Comparison of ENCODE assay signal across 8 cellular contexts in genomic region chr17:38750044-38750311, GRCh38. TPM values are rescaled to one million over a fixed set of nuclear protein-coding genes. Genes with fewer than 3 reads are reported as not detected.
DNase-seq lines count a peak whose midpoint lies in the region; ATAC-seq, FAIRE-seq and TF ChIP-seq lines count a peak whose summit lies in the region.

No MANE protein-coding gene starts in this region.

- H3K9me3 Mint-ChIP-seq in activated T-cell treated with anti-CD3 and anti-CD28 coated beads, Interleukin-2, amount 50 U/mL, for 72 hours, result no peaks in the 10 kb centered on the region

- H3K27me3 ChIP-seq in K562 (ENCODE audit: control insufficient read depth in 2 of 2, insufficient read depth in 2 of 2, low read length in 2 of 2) (no peaks in the 10 kb centered on the region), lower lobe of right lung (ENCODE audit: low read depth) (peaks cover 7% of the 10 kb centered on the region), tibial nerve (peaks cover 0 to 3% of the 10 kb centered on the region in 2 donors)

- peaks cover 24 to 61% of the 10 kb centered on the region in 2 experiments for H3K4me1 ChIP-seq in K562 (replicated peaks in 1 of 2; ENCODE audit: control insufficient read depth in 2 of 2, insufficient read depth in 2 of 2, low read length in 2 of 2)
- H3K4me1 ChIP-seq in lower lobe of right lung, result peaks cover 72% of the 10 kb centered on the region
- peaks cover 0 to 71% (median 56%) of the 10 kb centered on the region in 4 donors for H3K4me1 ChIP-seq in tibial nerve

- in situ Hi-C loops in K562 (cut with MboI), result no loop called here

- no peak for TF ChIP-seq RAD21 in K562 (CRISPR knock-in tag; conservative IDR thresholded peaks at IDR 0.05 in 1 of 2, IDR thresholded peaks at IDR 0.05 in 1 of 2)

- H3K36me3 Mint-ChIP-seq in activated T-cell treated with anti-CD3 and anti-CD28 coated beads, Interleukin-2, amount 50 U/mL, for 72 hours (ENCODE audit: insufficient read depth in 2 of 2), result peaks cover 13 to 16% of the 10 kb centered on the region in 2 donors

- H3K9me3 ChIP-seq in K562 (replicated peaks; ENCODE audit: control insufficient read depth, insufficient read depth, low read depth, low read length) (no peaks in the 10 kb centered on the region), lower lobe of right lung (no peaks in the 10 kb centered on the region), tibial nerve (no peaks in the 10 kb centered on the region)

- peak overlapping the region; percentile 86 for H3K4me2 ChIP-seq in K562 (ENCODE audit: insufficient read depth, low read length)

- H3K27ac Mint-ChIP-seq in activated T-cell treated with anti-CD3 and anti-CD28 coated beads, Interleukin-2, amount 50 U/mL, for 72 hours, result no peak overlapping the region

- no peak for ATAC-seq in activated T-cell treated with anti-CD3 and anti-CD28 coated beads, Interleukin-2, amount 50 U/mL, for 72 hours (replicated peaks in 1 of 2)
- ATAC-seq in K562, result no peak
- ATAC-seq in lower lobe of right lung, result no peak
- ATAC-seq in GM19397 (IDR thresholded peaks at IDR 0.05; ENCODE audit: unreplicated experiment), result no peak
- ATAC-seq in GM19324 (IDR thresholded peaks at IDR 0.05; ENCODE audit: low FRiP score, unreplicated experiment), result no peak

- peak overlapping the region; percentile 88 to 98 for H3K4me3 Mint-ChIP-seq in activated T-cell treated with anti-CD3 and anti-CD28 coated beads, Interleukin-2, amount 50 U/mL, for 72 hours

- H3K4me1 Mint-ChIP-seq in activated T-cell treated with anti-CD3 and anti-CD28 coated beads, Interleukin-2, amount 50 U/mL, for 72 hours (ENCODE audit: low read depth), result peaks cover 63% of the 10 kb centered on the region

- TSS peak; percentile 38 for BruUV-seq in K562 (replicated peaks; lab: Mats Ljungman, UMichigan)

- WGBS in K562 (ENCODE audit: insufficient coverage, low coverage, missing lambda C conversion rate), result 0% methylated on average over 11 of the region's 12 CpGs
- 5 to 12% methylated on average over 12 of the region's 12 CpGs for WGBS in tibial nerve, 2 donors

- CTCF ChIA-PET in K562 (lab: Yijun Ruan, JAX; ENCODE audit: low intra/inter-chr PET ratio), result no interaction called here

- intact Hi-C loops in K562 (cut with micrococcal nuclease) (loop anchor here (5.0 to 10.0 kb wide), 4 partner anchors 48 to 405 kb away; partner anchors contain the start of genes PLXDC1 and RPL23), lower lobe of right lung (cut with DNase I) (no loop called here)

- peaks cover 37% of the 10 kb centered on the region for H3K27me3 Mint-ChIP-seq in activated T-cell treated with anti-CD3 and anti-CD28 coated beads, Interleukin-2, amount 50 U/mL, for 72 hours (ENCODE audit: low read depth)

- H3K4me3 ChIP-seq in K562 (peak overlapping the region; percentile 74), lower lobe of right lung (peak overlapping the region; percentile 95), tibial nerve (peak overlapping the region; percentile 50 to 95 (median 80))

- POLR2A ChIA-PET in K562 (lab: Yijun Ruan, JAX), result interaction anchor here (0.8 to 1.1 kb wide), 2 partner anchors 18 to 173 kb away, joined by 3 to 4 read pairs; no protein-coding TSS in a partner anchor

- peaks cover 88% of the 10 kb centered on the region for H3K79me2 ChIP-seq in K562 (ENCODE audit: control insufficient read depth, insufficient read depth, low read length)

- peaks cover 4% of the 10 kb centered on the region for H3K9me1 ChIP-seq in K562 (ENCODE audit: control insufficient read depth, insufficient read depth, low read length)

- H4K20me1 ChIP-seq in K562 (replicated peaks; ENCODE audit: control insufficient read depth, insufficient read depth, low read length), result peaks cover 9% of the 10 kb centered on the region

- H3K36me3 ChIP-seq in K562 (ENCODE audit: control insufficient read depth, insufficient read depth, low read length), result peaks cover 14% of the 10 kb centered on the region
- H3K36me3 ChIP-seq in lower lobe of right lung, result peaks cover 13% of the 10 kb centered on the region
- peaks cover 0 to 16% (median 0%) of the 10 kb centered on the region in 3 donors for H3K36me3 ChIP-seq in tibial nerve

- peak overlapping the region; percentile 67 for H2AFZ ChIP-seq in K562 (ENCODE audit: low read depth, low read length)

- FAIRE-seq in K562 (lab: Jason Lieb, UNC), result no peak

- no peak for TF ChIP-seq CTCF in K562 (IDR thresholded peaks at IDR 0.05 in 2 of 3, conservative IDR thresholded peaks at IDR 0.05 in 1 of 3; ENCODE audit: insufficient read depth in 2 of 3, low read depth in 1 of 3, low read length in 3 of 3)
- no peak for TF ChIP-seq CTCF in lower lobe of right lung (IDR thresholded peaks at IDR 0.05)
- no peak for TF ChIP-seq CTCF in tibial nerve (IDR thresholded peaks at IDR 0.05)

- no peak for TF ChIP-seq POLR2A in K562 (conservative IDR thresholded peaks at IDR 0.05)
- TF ChIP-seq POLR2A in tibial nerve (IDR thresholded peaks at IDR 0.05), result no peak

- peak overlapping the region; percentile 90 to 92 for H3K9ac ChIP-seq in K562 (ENCODE audit: insufficient read depth in 1 of 2, low read depth in 2 of 2, low read length in 2 of 2)

- TF ChIP-seq EP300 in K562 (IDR thresholded peaks at IDR 0.05; ENCODE audit: low read length), result no peak; the same call in 1 of the 2 replicates
- TF ChIP-seq EP300 in tibial nerve (IDR thresholded peaks at IDR 0.05), result no peak

- H3K27ac ChIP-seq in K562 (ENCODE audit: extremely low read depth, low read depth, low read length), result peak overlapping the region; percentile 86
- H3K27ac ChIP-seq in lower lobe of right lung, result peak overlapping the region; percentile 89
- peak overlapping the region; percentile 57 to 91 (median 87) for H3K27ac ChIP-seq in tibial nerve

- DNase-seq in activated T-cell treated with anti-CD3 and anti-CD28 coated beads, Interleukin-2, amount 50 U/mL, for 72 hours, result no peak
- DNase-seq in activated T-cell treated with anti-CD3 and anti-CD28 coated beads for 4 hours (no peak), K562 (ENCODE audit: extremely low read depth in 1 of 4, low spot score in 3 of 4) (no peak), lower lobe of right lung (no peak), tibial nerve (ENCODE audit: low spot score in 2 of 2) (no peak), NCI-H526 treated with DMSO at 0.1 percent for 48 hours (lab: John Stamatoyannopoulos, UW) (no peak)

RNA-seq across cellular contexts. Expression of gene PCGF2, which starts 1.8 kb away (rescaled TPM):
- total RNA-seq in activated T-cell treated with anti-CD3 and anti-CD28 coated beads, Interleukin-2, amount 50 U/mL, for 72 hours, result 1 to 10 TPM; 2.7 to 7.7 TPM
- 12.2 and 22.3 TPM in 2 replicates for total RNA-seq in K562 (2011; cell fraction: chromatin; rRNA removed; ENCODE audit: low replicate concordance)
- 14.2 and 14.7 TPM in 2 replicates for total RNA-seq in K562 (2011; cell fraction: nucleolus; rRNA removed)
- total RNA-seq in K562 (2011; cell fraction: nucleoplasm; rRNA removed), result 12.9 and 19.9 TPM in 2 replicates
- total RNA-seq in K562 (2014; rRNA removed) (6.6 and 8.3 TPM in 2 replicates), K562 (2014; rRNA removed; fragmentation: Illumina TruSeq; extraction: Trizol) (3.0 and 3.7 TPM in 2 replicates), K562 (2015; rRNA removed; fragmentation: Illumina TruSeq; extraction: Trizol) (4.0 and 5.1 TPM in 2 replicates), K562 (2021) (33.4 and 33.7 TPM in 2 replicates), lower lobe of right lung (53.5 TPM), tibial nerve (10 to 100 TPM in 3 of 4 donors, 1 to 10 TPM in 1; 7.7 to 50.0 (median 17.6) TPM)
- polyA plus RNA-seq in K562 (2011; rRNA removed) (5.9 and 7.0 TPM in 2 replicates), K562 (2014; fragmentation: Illumina TruSeq; extraction: Trizol) (14.0 and 17.8 TPM in 2 replicates), K562 (2014; fragmentation: Nextera tagmentation; extraction: Ambion mirVana) (1 to 10 TPM; 1.3 to 1.4 TPM), K562 (2014; rRNA removed) (17.1 and 20.3 TPM in 2 replicates)
- 7.1 and 19.3 TPM in 2 replicates for polyA plus RNA-seq in K562 (2011; cell fraction: cytosol; rRNA removed)
- 12.9 and 33.2 TPM in 2 replicates for polyA plus RNA-seq in K562 (2011; cell fraction: nucleus; rRNA removed)
- polyA plus RNA-seq in K562 (2012), result 22.2 and 28.1 TPM in 2 replicates
- 4.2 and 5.7 TPM in 2 replicates for polyA minus RNA-seq in K562 (2011; rRNA and poly(A)+ RNA removed)
- polyA minus RNA-seq in K562 (2011; cell fraction: cytosol; rRNA and poly(A)+ RNA removed), result 12.4 and 18.0 TPM in 2 replicates
- 3.0 and 5.5 TPM in 2 replicates for polyA minus RNA-seq in K562 (2011; cell fraction: nucleus; rRNA and poly(A)+ RNA removed)

RNA-seq across cellular contexts. Expression of gene PSMB3, which starts 2.6 kb away (rescaled TPM):
- 100 to 1,000 TPM; 182 to 190 TPM for total RNA-seq in activated T-cell treated with anti-CD3 and anti-CD28 coated beads, Interleukin-2, amount 50 U/mL, for 72 hours
- 28.6 and 81.3 TPM in 2 replicates for total RNA-seq in K562 (2011; cell fraction: chromatin; rRNA removed; ENCODE audit: low replicate concordance)
- 130 and 156 TPM in 2 replicates for total RNA-seq in K562 (2011; cell fraction: nucleolus; rRNA removed)
- total RNA-seq in K562 (2011; cell fraction: nucleoplasm; rRNA removed), result 96.8 and 111 TPM in 2 replicates
- total RNA-seq in K562 (2014; rRNA removed) (509 and 525 TPM in 2 replicates), K562 (2014; rRNA removed; fragmentation: Illumina TruSeq; extraction: Trizol) (498 and 574 TPM in 2 replicates), K562 (2015; rRNA removed; fragmentation: Illumina TruSeq; extraction: Trizol) (469 and 476 TPM in 2 replicates), K562 (2021) (460 and 522 TPM in 2 replicates), lower lobe of right lung (128 TPM), tibial nerve (100 to 1,000 TPM in 3 of 4 donors, 10 to 100 TPM in 1; 88.8 to 146 (median 141) TPM)
- polyA plus RNA-seq in K562 (2011; rRNA removed) (331 and 538 TPM in 2 replicates), K562 (2014; fragmentation: Illumina TruSeq; extraction: Trizol) (538 and 584 TPM in 2 replicates), K562 (2014; fragmentation: Nextera tagmentation; extraction: Ambion mirVana) (1,000 to 10,000 TPM; 2,413 to 2,775 TPM), K562 (2014; rRNA removed) (729 and 824 TPM in 2 replicates)
- polyA plus RNA-seq in K562 (2011; cell fraction: cytosol; rRNA removed), result 662 and 1,258 TPM in 2 replicates
- polyA plus RNA-seq in K562 (2011; cell fraction: nucleus; rRNA removed), result 149 and 186 TPM in 2 replicates
- 361 and 450 TPM in 2 replicates for polyA plus RNA-seq in K562 (2012)
- polyA minus RNA-seq in K562 (2011; rRNA and poly(A)+ RNA removed), result 209 and 374 TPM in 2 replicates
- 99.7 and 217 TPM in 2 replicates for polyA minus RNA-seq in K562 (2011; cell fraction: cytosol; rRNA and poly(A)+ RNA removed)
- polyA minus RNA-seq in K562 (2011; cell fraction: nucleus; rRNA and poly(A)+ RNA removed), result 36.3 and 46.2 TPM in 2 replicates

RNA-seq across cellular contexts. Expression of gene CISD3, which starts 19.8 kb away (rescaled TPM):
- 10 to 100 TPM; 25.5 to 27.8 TPM for total RNA-seq in activated T-cell treated with anti-CD3 and anti-CD28 coated beads, Interleukin-2, amount 50 U/mL, for 72 hours
- total RNA-seq in K562 (2011; cell fraction: chromatin; rRNA removed; ENCODE audit: low replicate concordance), result 5.3 and 11.2 TPM in 2 replicates
- 8.9 and 9.2 TPM in 2 replicates for total RNA-seq in K562 (2011; cell fraction: nucleolus; rRNA removed)
- 10.9 and 12.7 TPM in 2 replicates for total RNA-seq in K562 (2011; cell fraction: nucleoplasm; rRNA removed)
- 21.7 and 29.6 TPM in 2 replicates for total RNA-seq in K562 (2014; rRNA removed)
- 7.2 and 11.7 TPM in 2 replicates for total RNA-seq in K562 (2014; rRNA removed; fragmentation: Illumina TruSeq; extraction: Trizol)
- total RNA-seq in K562 (2015; rRNA removed; fragmentation: Illumina TruSeq; extraction: Trizol), result 15.6 and 15.7 TPM in 2 replicates
- 60.7 and 78.7 TPM in 2 replicates for total RNA-seq in K562 (2021)
- polyA plus RNA-seq in K562 (2011; rRNA removed), result 13.0 and 20.5 TPM in 2 replicates
- 7.8 and 30.3 TPM in 2 replicates for polyA plus RNA-seq in K562 (2011; cell fraction: cytosol; rRNA removed)
- 6.0 and 11.9 TPM in 2 replicates for polyA plus RNA-seq in K562 (2011; cell fraction: nucleus; rRNA removed)
- polyA plus RNA-seq in K562 (2012), result 25.2 and 31.6 TPM in 2 replicates
- polyA plus RNA-seq in K562 (2014; fragmentation: Illumina TruSeq; extraction: Trizol), result 15.0 and 29.4 TPM in 2 replicates
- 10 to 100 TPM in 1 of 2 experiments, 1 to 10 TPM in 1; 5.0 to 10.7 TPM for polyA plus RNA-seq in K562 (2014; fragmentation: Nextera tagmentation; extraction: Ambion mirVana)
- 38.9 and 57.5 TPM in 2 replicates for polyA plus RNA-seq in K562 (2014; rRNA removed)
- polyA minus RNA-seq in K562 (2011; rRNA and poly(A)+ RNA removed), result 2.4 and 3.5 TPM in 2 replicates
- polyA minus RNA-seq in K562 (2011; cell fraction: cytosol; rRNA and poly(A)+ RNA removed), result 4.8 and 12.4 TPM in 2 replicates
- polyA minus RNA-seq in K562 (2011; cell fraction: nucleus; rRNA and poly(A)+ RNA removed), result 2.6 and 3.9 TPM in 2 replicates
- 31.3 TPM for total RNA-seq in lower lobe of right lung
- total RNA-seq in tibial nerve, result 10 to 100 TPM; 10.2 to 19.2 (median 16.5) TPM

RNA-seq across cellular contexts. Expression of gene MLLT6, which starts 44.9 kb away (rescaled TPM):
- 100 to 1,000 TPM; 251 to 263 TPM for total RNA-seq in activated T-cell treated with anti-CD3 and anti-CD28 coated beads, Interleukin-2, amount 50 U/mL, for 72 hours
- total RNA-seq in K562 (2011; cell fraction: chromatin; rRNA removed; ENCODE audit: low replicate concordance), result 330 and 658 TPM in 2 replicates
- total RNA-seq in K562 (2011; cell fraction: nucleolus; rRNA removed), result 248 and 270 TPM in 2 replicates
- 297 and 366 TPM in 2 replicates for total RNA-seq in K562 (2011; cell fraction: nucleoplasm; rRNA removed)
- 31.4 and 34.9 TPM in 2 replicates for total RNA-seq in K562 (2014; rRNA removed)
- total RNA-seq in K562 (2014; rRNA removed; fragmentation: Illumina TruSeq; extraction: Trizol), result 17.4 and 18.4 TPM in 2 replicates
- 22.7 and 23.6 TPM in 2 replicates for total RNA-seq in K562 (2015; rRNA removed; fragmentation: Illumina TruSeq; extraction: Trizol)
- total RNA-seq in K562 (2021), result 61.3 and 71.7 TPM in 2 replicates
- 30.0 and 30.6 TPM in 2 replicates for polyA plus RNA-seq in K562 (2011; rRNA removed)
- polyA plus RNA-seq in K562 (2011; cell fraction: cytosol; rRNA removed), result 11.8 and 25.6 TPM in 2 replicates
- 127 and 214 TPM in 2 replicates for polyA plus RNA-seq in K562 (2011; cell fraction: nucleus; rRNA removed)
- 36.2 and 46.8 TPM in 2 replicates for polyA plus RNA-seq in K562 (2012)
- polyA plus RNA-seq in K562 (2014; fragmentation: Illumina TruSeq; extraction: Trizol), result 30.2 and 33.4 TPM in 2 replicates
- 1 to 10 TPM; 3.1 to 3.4 TPM for polyA plus RNA-seq in K562 (2014; fragmentation: Nextera tagmentation; extraction: Ambion mirVana)
- 47.8 and 55.0 TPM in 2 replicates for polyA plus RNA-seq in K562 (2014; rRNA removed)
- 20.1 and 32.9 TPM in 2 replicates for polyA minus RNA-seq in K562 (2011; rRNA and poly(A)+ RNA removed)
- 13.9 and 19.0 TPM in 2 replicates for polyA minus RNA-seq in K562 (2011; cell fraction: cytosol; rRNA and poly(A)+ RNA removed)
- 52.0 and 68.0 TPM in 2 replicates for polyA minus RNA-seq in K562 (2011; cell fraction: nucleus; rRNA and poly(A)+ RNA removed)
- 135 TPM for total RNA-seq in lower lobe of right lung
- total RNA-seq in tibial nerve, result 100 to 1,000 TPM in 2 of 4 donors, 10 to 100 TPM in 2; 83.9 to 185 (median 116) TPM

RNA-seq across cellular contexts. Expression of gene PIP4K2B, which starts 49.4 kb away (rescaled TPM):
- total RNA-seq in activated T-cell treated with anti-CD3 and anti-CD28 coated beads, Interleukin-2, amount 50 U/mL, for 72 hours, result 10 to 100 TPM; 32.7 to 34.3 TPM
- total RNA-seq in K562 (2011; cell fraction: chromatin; rRNA removed; ENCODE audit: low replicate concordance), result 27.6 and 39.9 TPM in 2 replicates
- 17.5 and 18.2 TPM in 2 replicates for total RNA-seq in K562 (2011; cell fraction: nucleolus; rRNA removed)
- 23.2 and 28.6 TPM in 2 replicates for total RNA-seq in K562 (2011; cell fraction: nucleoplasm; rRNA removed)
- 14.4 and 18.1 TPM in 2 replicates for total RNA-seq in K562 (2014; rRNA removed)
- total RNA-seq in K562 (2014; rRNA removed; fragmentation: Illumina TruSeq; extraction: Trizol), result 24.0 and 24.1 TPM in 2 replicates
- total RNA-seq in K562 (2015; rRNA removed; fragmentation: Illumina TruSeq; extraction: Trizol), result 27.9 and 29.3 TPM in 2 replicates
- total RNA-seq in K562 (2021), result 25.8 and 29.9 TPM in 2 replicates
- polyA plus RNA-seq in K562 (2011; rRNA removed), result 16.6 and 23.0 TPM in 2 replicates
- 14.6 and 27.3 TPM in 2 replicates for polyA plus RNA-seq in K562 (2011; cell fraction: cytosol; rRNA removed)
- polyA plus RNA-seq in K562 (2011; cell fraction: nucleus; rRNA removed), result 34.1 and 43.1 TPM in 2 replicates
- 19.7 and 23.1 TPM in 2 replicates for polyA plus RNA-seq in K562 (2012)
- polyA plus RNA-seq in K562 (2014; fragmentation: Illumina TruSeq; extraction: Trizol), result 25.5 and 29.6 TPM in 2 replicates
- polyA plus RNA-seq in K562 (2014; fragmentation: Nextera tagmentation; extraction: Ambion mirVana), result 1 to 10 TPM; 3.7 to 5.7 TPM
- polyA plus RNA-seq in K562 (2014; rRNA removed), result 17.9 and 27.2 TPM in 2 replicates
- polyA minus RNA-seq in K562 (2011; rRNA and poly(A)+ RNA removed), result 35.1 and 73.8 TPM in 2 replicates
- 15.0 and 21.8 TPM in 2 replicates for polyA minus RNA-seq in K562 (2011; cell fraction: cytosol; rRNA and poly(A)+ RNA removed)
- 7.5 and 10.6 TPM in 2 replicates for polyA minus RNA-seq in K562 (2011; cell fraction: nucleus; rRNA and poly(A)+ RNA removed)
- total RNA-seq in lower lobe of right lung, result 44.8 TPM
- total RNA-seq in tibial nerve, result 10 to 100 TPM; 47.9 to 79.0 (median 74.8) TPM
